In the genomic region with DNA sequence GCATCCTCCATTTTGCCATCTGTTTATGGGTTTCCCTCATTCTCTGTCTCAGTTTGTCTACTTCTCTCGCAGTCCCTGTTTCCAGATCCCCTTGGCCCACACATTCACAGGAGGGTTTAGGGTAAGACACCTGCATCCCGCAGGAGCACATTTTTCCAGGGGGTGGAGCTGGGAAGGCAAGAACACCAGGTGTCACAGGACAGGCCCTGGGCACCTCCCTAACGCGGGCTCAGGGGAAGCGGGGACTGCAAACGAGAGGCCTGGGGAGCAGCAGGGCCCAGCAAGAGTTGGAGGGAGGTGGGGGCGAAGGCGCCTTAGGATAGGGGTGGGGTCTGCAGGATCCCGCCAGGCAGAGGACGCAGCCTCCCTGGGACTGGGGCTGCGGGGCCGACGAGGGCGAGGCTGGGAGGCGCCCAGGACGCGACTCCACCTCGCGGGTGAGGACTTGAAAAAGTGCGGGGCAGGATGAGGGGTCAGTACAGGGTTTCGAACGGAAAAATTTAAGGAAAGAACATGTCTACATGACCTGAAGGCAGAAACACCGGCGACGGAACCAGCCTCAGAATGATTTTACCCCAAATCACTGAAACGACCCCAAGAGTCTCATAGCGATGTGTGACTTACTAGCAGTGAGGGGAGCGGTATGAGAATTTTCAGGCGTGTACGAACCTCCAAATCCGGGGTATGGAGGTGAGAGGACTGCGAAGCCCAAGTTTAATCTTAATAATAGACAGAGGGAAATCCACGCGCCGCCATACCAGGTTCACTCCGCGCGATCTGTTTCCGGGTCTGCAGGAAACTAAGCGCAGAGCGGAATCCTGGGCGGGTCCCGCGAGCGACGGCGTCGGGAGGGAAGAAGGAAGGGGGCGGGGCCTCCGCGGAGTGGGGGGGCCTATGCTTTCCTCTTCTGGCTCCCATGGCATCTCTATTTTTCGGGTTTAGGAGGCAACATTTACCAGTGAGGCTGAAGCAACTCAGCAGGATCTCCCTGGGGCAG, we compare ENCODE assay signal across 8 cellular contexts. TPM values are rescaled to one million over a fixed set of nuclear protein-coding genes. Genes with fewer than 3 reads are reported as not detected.
DNase-seq lines count a peak whose midpoint lies in the region; ATAC-seq and TF ChIP-seq lines count a peak whose summit lies in the region.

No MANE protein-coding gene starts in this region.

- peak; percentile 66 for DNase-seq in ELF-1 (ENCODE audit: low read depth, low spot score)
- peak; percentile 44 for DNase-seq in activated CD8-positive, alpha-beta T cell treated with anti-CD3 and anti-CD28 coated beads for 36 hours
- DNase-seq in germinal center (ENCODE audit: low spot score): peak; percentile 22
- peak; percentile 57 to 83 for DNase-seq in trophoblast cell
- no peak for DNase-seq in activated effector memory CD4-positive, alpha-beta T cell treated with Interleukin-2 at 50 U/mL for 16 hours
- no peak for DNase-seq in HUDEP-2 (lab: John Stamatoyannopoulos, UW; ENCODE audit: unreplicated experiment in 76 of 76)

- H3K4me2 ChIP-seq in trophoblast cell (ENCODE audit: low read length): peak overlapping the region; percentile 45

- no peak overlapping the region for H3K14ac ChIP-seq in trophoblast cell (ENCODE audit: low read length)

- H3K36me3 Mint-ChIP-seq in activated CD8-positive, alpha-beta T cell treated with anti-CD3 and anti-CD28 coated beads for 36 hours (ENCODE audit: low read depth): peaks cover 26% of the 10 kb centered on the region

- no peaks in the 10 kb centered on the region for H3K79me1 ChIP-seq in trophoblast cell (ENCODE audit: low read length)

- no peak overlapping the region for H3K9ac ChIP-seq in trophoblast cell (ENCODE audit: low read length)

- ATAC-seq in activated CD8-positive, alpha-beta T cell treated with anti-CD3 and anti-CD28 coated beads for 36 hours: peak; percentile 47
- ATAC-seq in HG03175 (IDR thresholded peaks at IDR 0.05; ENCODE audit: unreplicated experiment) (no peak), HG03521 (IDR thresholded peaks at IDR 0.05; ENCODE audit: unreplicated experiment) (no peak)

- no peak overlapping the region for H4K12ac ChIP-seq in trophoblast cell (ENCODE audit: low read depth, low read length)

- intact Hi-C loops in activated CD8-positive, alpha-beta T cell treated with anti-CD3 and anti-CD28 coated beads for 36 hours (cut with micrococcal nuclease): no loop called here

- no CpG with 5 or more reads among the region's 52 CpGs for WGBS in trophoblast cell (ENCODE audit: extremely low coverage, insufficient coverage, insufficient read length)

- H2BK120ac ChIP-seq in trophoblast cell (ENCODE audit: insufficient read depth, low read length, poor library complexity): peak overlapping the region; percentile 13

- POLR2A ChIA-PET in activated CD8-positive, alpha-beta T cell treated with anti-CD3 and anti-CD28 coated beads for 36 hours (lab: Charles Lee): no interaction called here

- CTCF ChIA-PET in activated CD8-positive, alpha-beta T cell treated with anti-CD3 and anti-CD28 coated beads for 36 hours (lab: Charles Lee): no interaction called here

- no peak overlapping the region for H2BK12ac ChIP-seq in trophoblast cell (ENCODE audit: low read length)

- no peak overlapping the region for H4K91ac ChIP-seq in trophoblast cell (ENCODE audit: low read depth, low read length)

- H4K8ac ChIP-seq in trophoblast cell (ENCODE audit: low read depth, low read length): no peak overlapping the region

- peaks cover 21% of the 10 kb centered on the region for H3K27me3 Mint-ChIP-seq in activated CD8-positive, alpha-beta T cell treated with anti-CD3 and anti-CD28 coated beads for 36 hours

- no peaks in the 10 kb centered on the region for H3K4me1 ChIP-seq in trophoblast cell (ENCODE audit: control insufficient read depth in 1 of 2, insufficient read depth in 2 of 2, low read length in 2 of 2)

- H3K9me3 Mint-ChIP-seq in activated CD8-positive, alpha-beta T cell treated with anti-CD3 and anti-CD28 coated beads for 36 hours: peaks cover 31% of the 10 kb centered on the region

- peak overlapping the region; percentile 53 for H3K4me3 ChIP-seq in trophoblast cell (ENCODE audit: low read depth, low read length)

- H3K23ac ChIP-seq in trophoblast cell (ENCODE audit: low read length): no peak overlapping the region

- H3K9me3 ChIP-seq in trophoblast cell (ENCODE audit: insufficient read depth, low read depth, low read length): peaks cover 5% of the 10 kb centered on the region

- no peak for TF ChIP-seq CTCF in activated CD8-positive, alpha-beta T cell treated with anti-CD3 and anti-CD28 coated beads for 36 hours (IDR thresholded peaks at IDR 0.05)

- H3K4me1 Mint-ChIP-seq in activated CD8-positive, alpha-beta T cell treated with anti-CD3 and anti-CD28 coated beads for 36 hours (ENCODE audit: low read depth): no peaks in the 10 kb centered on the region

- no peaks in the 10 kb centered on the region for H3K36me3 ChIP-seq in trophoblast cell (ENCODE audit: control insufficient read depth in 1 of 2, insufficient read depth in 2 of 2, low read length in 2 of 2)

- H2AK5ac ChIP-seq in trophoblast cell (ENCODE audit: low read length): no peak overlapping the region

- H2BK5ac ChIP-seq in trophoblast cell (ENCODE audit: low read depth, low read length, poor library complexity): no peak overlapping the region

- no peak overlapping the region for H2AFZ ChIP-seq in trophoblast cell (ENCODE audit: insufficient read depth, low read length, poor library complexity)

- no peaks in the 10 kb centered on the region for H3K27me3 ChIP-seq in trophoblast cell (ENCODE audit: insufficient read depth, low read length)

- H3K27ac ChIP-seq in trophoblast cell (ENCODE audit: low read depth, low read length): no peak overlapping the region

- no peak overlapping the region for H3K18ac ChIP-seq in trophoblast cell (ENCODE audit: low read length)

- H3K79me2 ChIP-seq in trophoblast cell (ENCODE audit: control insufficient read depth, insufficient read depth, low read length, poor library complexity): no peaks in the 10 kb centered on the region

- H3K27ac Mint-ChIP-seq in activated CD8-positive, alpha-beta T cell treated with anti-CD3 and anti-CD28 coated beads for 36 hours: no peak overlapping the region

- peak overlapping the region; percentile 29 for H3K4me3 Mint-ChIP-seq in activated CD8-positive, alpha-beta T cell treated with anti-CD3 and anti-CD28 coated beads for 36 hours

- no peak overlapping the region for H3K4ac ChIP-seq in trophoblast cell (ENCODE audit: low read depth, low read length)

RNA-seq across cellular contexts. Expression of gene ERVV-2, which starts 7.1 kb away (rescaled TPM):
- total RNA-seq in activated CD8-positive, alpha-beta T cell treated with anti-CD3 and anti-CD28 coated beads for 36 hours: not detected
- 382 and 405 TPM in 2 replicates for polyA plus RNA-seq in trophoblast cell (2013)

RNA-seq across cellular contexts. Expression of gene ERVV-1, which starts 23.7 kb away (rescaled TPM):
- not detected for total RNA-seq in activated CD8-positive, alpha-beta T cell treated with anti-CD3 and anti-CD28 coated beads for 36 hours
- 301 and 326 TPM in 2 replicates for polyA plus RNA-seq in trophoblast cell (2013)

Comparison
In these comparisons a context has a peak if more than half of its experiments do, and no peak if none do; other contexts are left out.
1. DNase-seq: peak in ELF-1 (single experiment), activated CD8-positive, alpha-beta T cell treated with anti-CD3 and anti-CD28 coated beads for 36 hours (single experiment), germinal center (single experiment) and trophoblast cell (2 of 2); none in activated effector memory CD4-positive, alpha-beta T cell treated with Interleukin-2 at 50 U/mL for 16 hours (single experiment) and HUDEP-2 (0 of 76).